1 cellular context compared by ENCODE assay signal in genomic region chr21:27466175-27466574, GRCh38.
TF ChIP-seq lines count a peak whose summit lies in the region.

No MANE protein-coding gene starts in this region.

TF ChIP-seq in IMR-90, 13 proteins besides CTCF, POLR2A, EP300 and RAD21 (continued from another document):
- no peak for TF ChIP-seq USF2 (IDR thresholded peaks at IDR 0.05; ENCODE audit: low read depth, low read length)
